In the genomic region with DNA sequence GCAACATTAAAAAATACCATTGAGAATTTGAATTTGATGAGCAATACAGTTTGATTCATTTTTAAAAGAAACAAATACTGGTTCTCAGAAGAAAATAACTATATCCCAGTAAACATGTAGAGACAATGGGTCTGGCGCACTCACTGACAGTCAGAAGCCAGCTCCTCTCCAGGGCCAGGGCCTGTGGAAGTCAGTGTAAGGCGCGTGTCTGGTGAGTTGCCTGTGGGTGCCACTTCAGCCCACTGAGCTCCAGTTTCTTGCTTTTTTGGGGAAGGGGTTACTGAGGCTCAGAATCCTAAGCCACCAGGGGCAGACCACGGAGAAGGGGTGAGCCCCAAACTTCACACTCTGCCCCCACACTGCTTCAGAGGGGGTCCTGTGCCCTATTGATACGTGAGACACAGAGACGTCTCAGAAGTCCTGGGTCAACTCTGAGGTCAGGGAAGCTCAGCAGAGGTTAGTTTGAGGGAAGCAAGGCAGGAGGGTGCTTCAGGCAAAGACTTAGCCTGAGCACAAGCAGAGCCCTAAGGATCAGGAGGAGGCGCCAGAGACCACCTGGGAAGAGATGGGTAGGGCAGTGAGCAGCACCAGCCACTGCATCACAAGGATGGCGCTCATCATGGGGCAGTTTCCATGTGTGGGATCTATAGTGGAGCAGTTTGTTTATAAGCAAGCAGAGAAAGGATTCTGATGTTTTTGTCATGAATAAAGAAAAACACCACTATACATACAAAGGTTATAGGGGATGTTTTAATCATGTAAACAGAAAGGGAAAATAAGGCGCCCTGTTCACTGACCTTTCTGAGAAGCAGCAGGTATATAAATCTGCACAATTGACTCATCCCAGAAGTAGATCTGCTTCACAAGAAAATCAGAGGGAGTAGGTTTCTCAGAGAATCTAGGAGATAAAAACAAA, we compare ENCODE assay signal across 7 cellular contexts.
A peak's percentile ranks its signal among the peaks of the same experiment; 100 is the strongest.
DNase-seq lines count a peak whose midpoint lies in the region; ATAC-seq and TF ChIP-seq lines count a peak whose summit lies in the region.

No MANE protein-coding gene starts in this region.

- H3K9me3 ChIP-seq in H9 (ENCODE audit: control insufficient read depth, low read depth, low read length): no peaks in the 10 kb centered on the region
- H3K9me3 ChIP-seq in mucosa of descending colon: no peaks in the 10 kb centered on the region
- H3K9me3 ChIP-seq in gastrocnemius medialis: no peaks in the 10 kb centered on the region

- no peak overlapping the region for H4K91ac ChIP-seq in H9 (ENCODE audit: insufficient read length, low read depth, low read length)

- no peak overlapping the region for H3T11ph ChIP-seq in H9 (ENCODE audit: low read length)

- H3K23me2 ChIP-seq in H9 (ENCODE audit: insufficient read length, low read depth, low read length, poor library complexity, severe bottlenecking): no peaks in the 10 kb centered on the region

- H3K36me3 Mint-ChIP-seq in H9 (ENCODE audit: insufficient read depth in 1 of 3, low read depth in 3 of 3): no peaks in the 10 kb centered on the region

- in situ Hi-C loops in gastrocnemius medialis (cut with MboI; ENCODE audit: low sequenced_read_pairs in 4 of 4): no loop called here

- TF ChIP-seq POLR2A in gastrocnemius medialis (IDR thresholded peaks at IDR 0.05): no peak

- H3K27me3 ChIP-seq in H9 (ENCODE audit: insufficient read depth, low read length): no peaks in the 10 kb centered on the region
- no peaks in the 10 kb centered on the region for H3K27me3 ChIP-seq in gastrocnemius medialis

- no peaks in the 10 kb centered on the region for H4K20me1 ChIP-seq in H9 (ENCODE audit: control insufficient read depth, insufficient read depth, insufficient read length)

- H3K27ac Mint-ChIP-seq in H9: no peak overlapping the region; a peak in 1 of 7 replicates

- no peak overlapping the region for H3K27ac ChIP-seq in H9 (ENCODE audit: insufficient read length, low read depth, low read length)
- H3K27ac ChIP-seq in VCaP: no peak overlapping the region
- no peak overlapping the region for H3K27ac ChIP-seq in gastrocnemius medialis

- intact Hi-C loops in mucosa of descending colon (cut with DNase I, micrococcal nuclease) (no loop called here), gastrocnemius medialis (cut with DNase I; ENCODE audit: low total_unique reads) (no loop called here)

- DNase-seq in EL (peak; percentile 24), H9 (peak; percentile 66), mucosa of descending colon (peak in 1 of 3 donors; percentile 13), gastrocnemius medialis (no peak), NCI-H146 treated with DMSO at 0.1 percent for 48 hours (lab: John Stamatoyannopoulos, UW; ENCODE audit: unreplicated experiment) (no peak)

- H3K9me3 Mint-ChIP-seq in H9: no peaks in the 10 kb centered on the region

- H4K5ac ChIP-seq in H9 (ENCODE audit: insufficient read length, low read depth, low read length): no peak overlapping the region

- H2BK20ac ChIP-seq in H9 (ENCODE audit: low read depth, low read length, poor library complexity, severe bottlenecking): no peak overlapping the region

- H3K4ac ChIP-seq in H9 (ENCODE audit: low read depth, low read length): no peak overlapping the region

- no peaks in the 10 kb centered on the region; the same call in 1 of the 2 replicates for H3K27me3 Mint-ChIP-seq in H9 (ENCODE audit: low read depth)

- no peak overlapping the region for H2BK15ac ChIP-seq in H9 (ENCODE audit: low read depth, low read length)

- H4K8ac ChIP-seq in H9 (replicated peaks; ENCODE audit: insufficient read length, low read depth, low read length): no peak overlapping the region

- no peak overlapping the region for H3K18ac ChIP-seq in H9 (ENCODE audit: insufficient read length, low read depth, low read length)

- WGBS in H9 (ENCODE audit: extremely low coverage, insufficient read length, low lambda C conversion rate): no CpG with 5 or more reads among the region's 9 CpGs

- H3K4me1 ChIP-seq in H9 (ENCODE audit: insufficient read depth, low read length): no peaks in the 10 kb centered on the region
- no peaks in the 10 kb centered on the region for H3K4me1 ChIP-seq in mucosa of descending colon (ENCODE audit: low read depth)
- H3K4me1 ChIP-seq in gastrocnemius medialis: no peaks in the 10 kb centered on the region

- no peak overlapping the region for H3K4me2 ChIP-seq in H9 (ENCODE audit: insufficient read depth, insufficient read length, low read length)

- no peaks in the 10 kb centered on the region for H3K79me2 ChIP-seq in H9 (ENCODE audit: insufficient read depth, low read length)

- H3K4me3 Mint-ChIP-seq in H9: no peak overlapping the region

- H2BK5ac ChIP-seq in H9 (ENCODE audit: insufficient read length, low read length): no peak overlapping the region

- H2BK120ac ChIP-seq in H9 (ENCODE audit: low read depth, low read length, poor library complexity, severe bottlenecking): no peak overlapping the region

- H3K4me3 ChIP-seq in mucosa of descending colon: no peak overlapping the region
- H3K4me3 ChIP-seq in gastrocnemius medialis: no peak overlapping the region

- peak; percentile 66 for TF ChIP-seq CTCF in H9 (conservative IDR thresholded peaks at IDR 0.05)
- TF ChIP-seq CTCF in VCaP (conservative IDR thresholded peaks at IDR 0.05): peak; percentile 25; the same call in 1 of the 2 replicates
- no peak for TF ChIP-seq CTCF in mucosa of descending colon (IDR thresholded peaks at IDR 0.05)
- no peak for TF ChIP-seq CTCF in gastrocnemius medialis (IDR thresholded peaks at IDR 0.05 in 4 of 5, conservative IDR thresholded peaks at IDR 0.05 in 1 of 5)

- H3K79me1 ChIP-seq in H9 (ENCODE audit: insufficient read depth, low read depth, low read length, poor library complexity, severe bottlenecking): no peaks in the 10 kb centered on the region

- no peak overlapping the region for H3K56ac ChIP-seq in H9 (ENCODE audit: insufficient read length, low read depth, low read length)

- no peak overlapping the region for H3K23ac ChIP-seq in H9 (ENCODE audit: insufficient read length, low read depth, low read length)

- no peak overlapping the region for H2BK12ac ChIP-seq in H9 (ENCODE audit: insufficient read length, low read depth, low read length)

- H3K36me3 ChIP-seq in mucosa of descending colon (ENCODE audit: low read depth) (no peaks in the 10 kb centered on the region), gastrocnemius medialis (no peaks in the 10 kb centered on the region)

- H2AK5ac ChIP-seq in H9 (ENCODE audit: insufficient read length, low read length): no peak overlapping the region

- no peaks in the 10 kb centered on the region for H3K4me1 Mint-ChIP-seq in H9

- no peak overlapping the region for H3K14ac ChIP-seq in H9 (ENCODE audit: insufficient read depth, low read length)

- ATAC-seq in mucosa of descending colon (peak; percentile 23), GM19395 (IDR thresholded peaks at IDR 0.05; ENCODE audit: unreplicated experiment) (no peak), gastrocnemius medialis (no peak)

- no peak overlapping the region for H3K9ac ChIP-seq in H9 (ENCODE audit: extremely low read depth, insufficient read length, low read length)

- H2AFZ ChIP-seq in H9 (ENCODE audit: low read length): no peak overlapping the region

Comparison
In these comparisons a context has a peak if more than half of its experiments do, and no peak if none do; other contexts are left out.
1. DNase-seq: peak in EL (single experiment) and H9 (single experiment); none in gastrocnemius medialis (0 of 2) and NCI-H146 treated with DMSO at 0.1 percent for 48 hours (single experiment).
2. CTCF ChIP-seq: peak in H9 (single experiment) and VCaP (single experiment); none in mucosa of descending colon (single experiment) and gastrocnemius medialis (0 of 5).